Comparison of ENCODE assay signal across 2 cellular contexts in the genomic region with DNA sequence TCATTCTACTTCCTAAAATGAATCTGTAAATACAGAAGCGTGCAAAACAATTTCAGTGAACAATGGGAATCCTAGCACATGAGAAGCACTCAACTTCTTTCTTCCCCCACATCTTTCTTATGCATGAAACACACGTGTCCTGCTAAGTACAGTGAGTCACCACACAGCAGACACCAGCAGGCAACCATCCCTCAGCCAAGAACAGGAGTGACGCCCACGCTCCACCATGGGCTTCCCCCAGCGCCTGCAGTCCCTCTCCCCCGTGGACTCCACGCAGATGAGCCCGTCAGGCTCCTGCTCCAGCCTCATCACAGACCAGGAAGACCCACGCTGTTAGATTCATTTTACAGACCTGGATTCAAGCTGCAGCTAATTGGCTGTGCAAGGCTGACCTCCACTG.
TF ChIP-seq lines count a peak whose summit lies in the region.

No MANE protein-coding gene starts in this region.

TF ChIP-seq in A549, 52 proteins besides CTCF, POLR2A, EP300 and RAD21 (continued from another document):
- TF ChIP-seq NR3C1 (IDR thresholded peaks at IDR 0.05) (no peak), HEYL (CRISPR knock-in tag; IDR thresholded peaks at IDR 0.05) (no peak)

TF ChIP-seq in HepG2, 621 proteins besides CTCF, POLR2A, EP300 and RAD21:
- TF ChIP-seq SCMH1 (CRISPR knock-in tag; IDR thresholded peaks at IDR 0.05; ENCODE audit: borderline replicate concordance) = no peak
- no peak for TF ChIP-seq ZNF766 (CRISPR knock-in tag; IDR thresholded peaks at IDR 0.05; ENCODE audit: borderline replicate concordance)
- TF ChIP-seq HNF4G (IDR thresholded peaks at IDR 0.05; ENCODE audit: borderline replicate concordance, low read depth, low read length) = no peak
- no peak for TF ChIP-seq HNF4G (CRISPR knock-in tag; IDR thresholded peaks at IDR 0.05; ENCODE audit: borderline replicate concordance, low read depth)
- no peak for TF ChIP-seq SAP130 (CRISPR knock-in tag; IDR thresholded peaks at IDR 0.05; ENCODE audit: low read depth)
- TF ChIP-seq RBM39 (IDR thresholded peaks at IDR 0.05; ENCODE audit: low read depth, low read length, poor library complexity, severe bottlenecking) = no peak
- TF ChIP-seq DNMT1 (CRISPR knock-in tag; IDR thresholded peaks at IDR 0.05) = no peak
- TF ChIP-seq ETV5 (CRISPR knock-in tag; IDR thresholded peaks at IDR 0.05; ENCODE audit: borderline replicate concordance) = no peak
- no peak for TF ChIP-seq RNF2 (conservative IDR thresholded peaks at IDR 0.05; ENCODE audit: low read depth)
- no peak for TF ChIP-seq HNRNPL (IDR thresholded peaks at IDR 0.05; ENCODE audit: low read depth, low read length)
- no peak for TF ChIP-seq ZSCAN9 (CRISPR knock-in tag; IDR thresholded peaks at IDR 0.05; ENCODE audit: borderline replicate concordance)
- TF ChIP-seq HNRNPLL (IDR thresholded peaks at IDR 0.05; ENCODE audit: low read depth, low read length, poor library complexity, severe bottlenecking) = no peak
- TF ChIP-seq ZNF614 (CRISPR knock-in tag; IDR thresholded peaks at IDR 0.05; ENCODE audit: borderline replicate concordance) = no peak
- TF ChIP-seq, protein P1, sequence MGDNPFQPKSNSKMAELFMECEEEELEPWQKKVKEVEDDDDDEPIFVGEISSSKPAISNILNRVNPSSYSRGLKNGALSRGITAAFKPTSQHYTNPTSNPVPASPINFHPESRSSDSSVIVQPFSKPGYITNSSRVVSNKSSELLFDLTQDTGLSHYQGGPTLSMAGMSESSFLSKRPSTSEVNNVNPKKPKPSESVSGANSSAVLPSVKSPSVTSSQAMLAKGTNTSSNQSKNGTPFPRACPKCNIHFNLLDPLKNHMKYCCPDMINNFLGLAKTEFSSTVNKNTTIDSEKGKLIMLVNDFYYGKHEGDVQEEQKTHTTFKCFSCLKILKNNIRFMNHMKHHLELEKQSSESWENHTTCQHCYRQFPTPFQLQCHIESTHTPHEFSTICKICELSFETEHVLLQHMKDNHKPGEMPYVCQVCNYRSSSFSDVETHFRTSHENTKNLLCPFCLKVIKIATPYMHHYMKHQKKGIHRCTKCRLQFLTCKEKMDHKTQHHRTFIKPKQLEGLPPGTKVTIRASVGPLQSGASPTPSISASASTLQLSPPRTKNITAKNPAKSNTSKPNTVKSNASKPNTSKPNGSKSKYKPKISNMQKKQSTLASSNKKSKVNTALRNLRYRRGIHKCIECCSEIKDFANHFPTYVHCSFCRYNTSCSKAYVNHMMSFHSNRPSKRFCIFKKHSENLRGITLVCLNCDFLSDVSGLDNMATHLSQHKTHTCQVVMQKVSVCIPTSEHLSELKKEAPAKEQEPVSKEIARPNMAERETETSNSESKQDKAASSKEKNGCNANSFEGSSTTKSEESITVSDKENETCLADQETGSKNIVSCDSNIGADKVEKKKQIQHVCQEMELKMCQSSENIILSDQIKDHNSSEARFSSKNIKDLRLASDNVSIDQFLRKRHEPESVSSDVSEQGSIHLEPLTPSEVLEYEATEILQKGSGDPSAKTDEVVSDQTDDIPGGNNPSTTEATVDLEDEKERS (CRISPR knock-in tag; IDR thresholded peaks at IDR 0.05) = no peak
- TF ChIP-seq, protein P2, sequence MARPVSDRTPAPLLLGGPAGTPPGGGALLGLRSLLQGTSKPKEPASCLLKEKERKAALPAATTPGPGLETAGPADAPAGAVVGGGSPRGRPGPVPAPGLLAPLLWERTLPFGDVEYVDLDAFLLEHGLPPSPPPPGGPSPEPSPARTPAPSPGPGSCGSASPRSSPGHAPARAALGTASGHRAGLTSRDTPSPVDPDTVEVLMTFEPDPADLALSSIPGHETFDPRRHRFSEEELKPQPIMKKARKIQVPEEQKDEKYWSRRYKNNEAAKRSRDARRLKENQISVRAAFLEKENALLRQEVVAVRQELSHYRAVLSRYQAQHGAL (CRISPR knock-in tag; IDR thresholded peaks at IDR 0.05; ENCODE audit: not compliant biosample characterization) = no peak
- TF ChIP-seq KDM5A (IDR thresholded peaks at IDR 0.05; ENCODE audit: borderline replicate concordance, low read length) = no peak
